In the genomic region with DNA sequence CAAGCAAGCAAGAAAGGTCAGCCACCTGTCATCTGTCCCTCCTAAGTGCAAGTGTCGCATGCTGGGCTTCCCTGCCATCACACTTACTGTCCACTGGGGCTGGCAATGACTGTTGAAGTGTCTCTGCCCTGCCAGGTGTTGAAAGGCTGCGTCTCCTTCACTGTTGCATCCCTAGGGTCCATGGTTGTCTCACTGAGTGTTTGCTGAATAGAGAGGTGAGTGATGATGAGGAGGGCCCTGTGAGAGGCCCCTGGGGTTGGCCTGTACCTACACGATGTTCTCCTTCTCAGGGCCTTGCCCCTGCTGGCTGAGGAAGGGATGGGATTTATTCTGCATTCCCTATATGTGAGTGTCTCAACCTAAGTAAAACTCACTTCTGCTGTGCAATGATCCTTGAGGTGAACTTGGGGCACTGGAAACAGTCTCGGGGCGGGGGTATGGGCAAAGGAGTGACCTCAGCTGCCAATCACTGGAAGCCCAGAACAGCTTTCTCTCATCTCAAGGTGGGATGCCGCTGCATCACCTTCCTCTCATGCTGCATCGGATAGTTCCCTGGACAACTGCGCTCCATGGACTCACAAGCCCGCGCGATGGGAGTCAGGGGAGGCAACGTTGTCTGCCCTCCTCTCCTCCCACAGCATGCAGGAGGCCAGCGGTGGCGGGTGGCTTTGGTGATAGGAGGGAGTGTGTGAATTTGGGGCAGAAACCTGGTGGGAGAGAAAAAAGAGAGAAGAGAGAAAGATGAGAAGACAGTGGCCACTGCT, we compare ENCODE assay signal across 1 cellular context.
TF ChIP-seq lines count a peak whose summit lies in the region.

No MANE protein-coding gene starts in this region.

TF ChIP-seq in HCT116, 20 proteins besides CTCF, POLR2A, EP300 and RAD21 (continued from another document):
- no peak for TF ChIP-seq ZNF274 (IDR thresholded peaks at IDR 0.05; ENCODE audit: low read depth, low read length)
